Comparison of ENCODE assay signal across 8 cellular contexts in the genomic region with DNA sequence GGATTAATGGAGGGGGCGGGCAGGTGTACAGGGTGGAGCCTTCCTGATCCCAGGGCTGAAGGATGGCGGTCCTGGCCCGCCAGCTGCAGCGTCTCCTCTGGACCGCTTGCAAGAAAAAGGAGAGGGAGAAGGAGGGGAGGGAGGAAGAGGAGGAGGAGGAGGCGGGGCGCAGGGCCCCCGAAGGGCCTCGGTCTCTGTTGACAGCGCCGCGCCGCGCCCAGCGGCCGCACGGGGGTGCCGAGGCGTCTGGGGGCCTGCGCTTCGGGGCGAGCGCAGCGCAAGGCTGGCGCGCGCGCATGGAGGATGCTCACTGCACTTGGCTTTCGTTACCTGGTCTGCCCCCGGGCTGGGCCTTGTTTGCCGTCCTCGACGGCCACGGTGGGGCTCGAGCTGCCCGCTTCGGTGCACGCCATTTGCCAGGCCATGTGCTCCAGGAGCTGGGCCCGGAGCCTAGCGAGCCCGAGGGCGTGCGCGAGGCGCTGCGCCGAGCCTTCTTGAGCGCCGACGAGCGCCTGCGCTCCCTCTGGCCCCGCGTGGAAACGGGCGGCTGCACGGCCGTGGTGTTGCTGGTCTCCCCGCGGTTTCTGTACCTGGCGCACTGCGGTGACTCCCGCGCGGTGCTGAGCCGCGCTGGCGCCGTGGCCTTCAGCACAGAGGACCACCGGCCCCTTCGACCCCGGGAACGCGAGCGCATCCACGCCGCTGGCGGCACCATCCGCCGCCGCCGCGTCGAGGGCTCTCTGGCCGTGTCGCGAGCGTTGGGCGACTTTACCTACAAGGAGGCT. TPM values are rescaled to one million over a fixed set of nuclear protein-coding genes. Genes with fewer than 3 reads are reported as not detected.
DNase-seq lines count a peak whose midpoint lies in the region; ATAC-seq, FAIRE-seq and TF ChIP-seq lines count a peak whose summit lies in the region.

A gene with protein sequence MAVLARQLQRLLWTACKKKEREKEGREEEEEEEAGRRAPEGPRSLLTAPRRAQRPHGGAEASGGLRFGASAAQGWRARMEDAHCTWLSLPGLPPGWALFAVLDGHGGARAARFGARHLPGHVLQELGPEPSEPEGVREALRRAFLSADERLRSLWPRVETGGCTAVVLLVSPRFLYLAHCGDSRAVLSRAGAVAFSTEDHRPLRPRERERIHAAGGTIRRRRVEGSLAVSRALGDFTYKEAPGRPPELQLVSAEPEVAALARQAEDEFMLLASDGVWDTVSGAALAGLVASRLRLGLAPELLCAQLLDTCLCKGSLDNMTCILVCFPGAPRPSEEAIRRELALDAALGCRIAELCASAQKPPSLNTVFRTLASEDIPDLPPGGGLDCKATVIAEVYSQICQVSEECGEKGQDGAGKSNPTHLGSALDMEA (plus strand): TSS at position 33 of the 785 bp plus-strand sequence. CDS start 30 bp downstream, at position 63.

- H3K27ac ChIP-seq in SK-N-SH (ENCODE audit: low read depth in 2 of 2, low read length in 1 of 2), result peak within 1 kb of the TSS; percentile 33 to 77; a peak in 2 of 4 replicates
- H3K27ac ChIP-seq in brain microvascular endothelial cell, result no peak within 1 kb of the TSS
- no peak within 1 kb of the TSS for H3K27ac ChIP-seq in HepG2 (ENCODE audit: extremely low read length, insufficient read depth, low read length)

- H3K79me2 ChIP-seq in SK-N-SH (ENCODE audit: insufficient read depth) (no peaks in the 10 kb centered on the region), HepG2 (ENCODE audit: insufficient read depth, low read length) (no peaks in the 10 kb centered on the region)

- TF ChIP-seq CTCF in SK-N-SH (IDR thresholded peaks at IDR 0.05), result no peak
- TF ChIP-seq CTCF in brain microvascular endothelial cell (IDR thresholded peaks at IDR 0.05; ENCODE audit: low read depth, low read length, missing control alignments), result no peak
- peak; percentile 38; the same call in 1 of the 2 replicates for TF ChIP-seq CTCF in HepG2 (CRISPR knock-in tag; IDR thresholded peaks at IDR 0.05)

- intact Hi-C loops in HepG2 (cut with micrococcal nuclease; ENCODE audit: unreplicated experiment), result loop anchor here (5.0 kb wide), 1 partner anchor 144 kb away; no protein-coding TSS in a partner anchor

- no peak for TF ChIP-seq POLR2A in HepG2 (IDR thresholded peaks at IDR 0.05; ENCODE audit: insufficient read depth in 1 of 2, low read depth in 2 of 2, low read length in 2 of 2)

- no peak for FAIRE-seq in HepG2 (lab: Jason Lieb, UNC)

- DNase-seq in SK-N-SH (no peak), T-helper 1 cell (peak in 3 of 5 donors; percentile 58 to 74 (median 60)), brain microvascular endothelial cell (no peak), HepG2 (ENCODE audit: low spot score) (no peak), OCI-M2 (lab: John Stamatoyannopoulos, UW; ENCODE audit: unreplicated experiment) (no peak), foreskin melanocyte (no peak)
- DNase-seq in stimulated activated naive CD8-positive, alpha-beta T cell treated with anti-CD3 and anti-CD28 coated beads, Interleukin-15, Interleukin-2, amounts not matched to agents 100 U/mL and 50 U/mL, for 24 hours, result peak; percentile 77

- H3K9me2 ChIP-seq in SK-N-SH, result no peaks in the 10 kb centered on the region

- POLR2A ChIA-PET in SK-N-SH (lab: Yijun Ruan, JAX), result interaction anchor here (1.1 kb wide), 1 partner anchor 13 kb away, joined by 3 read pairs; no protein-coding TSS in a partner anchor
- POLR2A ChIA-PET in HepG2 (lab: Yijun Ruan, JAX), result interaction anchor here (1.2 kb wide), 1 partner anchor 31 kb away, joined by 4 read pairs; a partner anchor contains a TSS

- H3K36me3 ChIP-seq in SK-N-SH (replicated peaks in 1 of 2; ENCODE audit: control insufficient read depth in 1 of 2, insufficient read depth in 2 of 2, low read length in 1 of 2) (no peaks in the 10 kb centered on the region), brain microvascular endothelial cell (replicated peaks) (no peaks in the 10 kb centered on the region), HepG2 (replicated peaks in 1 of 2; ENCODE audit: control insufficient read depth in 1 of 2, insufficient read depth in 2 of 2, low read length in 2 of 2) (no peaks in the 10 kb centered on the region)

- TF ChIP-seq EP300 in SK-N-SH (IDR thresholded peaks at IDR 0.05; ENCODE audit: borderline replicate concordance in 1 of 2, low read depth in 1 of 2, low read length in 1 of 2), result no peak
- TF ChIP-seq EP300 in HepG2 (IDR thresholded peaks at IDR 0.05; ENCODE audit: low read depth in 2 of 2, low read length in 2 of 2), result no peak
- no peak for TF ChIP-seq EP300 in HepG2 (CRISPR knock-in tag; IDR thresholded peaks at IDR 0.05; ENCODE audit: borderline replicate concordance)

- no TSS peak for BruUV-seq in HepG2 (replicated peaks; lab: Mats Ljungman, UMichigan)

- H2AFZ ChIP-seq in SK-N-SH (ENCODE audit: low read depth), result peak within 1 kb of the TSS; percentile 95
- peak within 1 kb of the TSS; percentile 6 for H2AFZ ChIP-seq in HepG2 (ENCODE audit: low read length)

- H3K4me3 ChIP-seq in SK-N-SH (ENCODE audit: low read depth in 2 of 2, low read length in 1 of 2) (peak within 1 kb of the TSS; percentile 61 to 79), brain microvascular endothelial cell (ENCODE audit: low read depth, low read length) (peak within 1 kb of the TSS; percentile 43), HepG2 (replicated peaks in 1 of 3; ENCODE audit: insufficient read depth in 1 of 3, low read depth in 2 of 3, low read length in 3 of 3) (peak within 1 kb of the TSS; percentile 60 to 74 (median 64))

- H3K4me2 ChIP-seq in SK-N-SH (peak within 1 kb of the TSS; percentile 84), HepG2 (ENCODE audit: low read depth, low read length) (peak within 1 kb of the TSS; percentile 94)

- H3K9me3 ChIP-seq in SK-N-SH (no peaks in the 10 kb centered on the region), HepG2 (ENCODE audit: low read length) (no peaks in the 10 kb centered on the region)

- in situ Hi-C loops in brain microvascular endothelial cell (cut with HindIII; ENCODE audit: low pct_ligation_motif_present, low sequenced_read_pairs), result no loop called here
- in situ Hi-C loops in HepG2 (cut with HindIII; ENCODE audit: extremely low pct_ligation_motif_present, low pct_unique_long_range_greater_than_20kb), result no loop called here

- TF ChIP-seq RAD21 in SK-N-SH (IDR thresholded peaks at IDR 0.05; ENCODE audit: low read length) (no peak), HepG2 (CRISPR knock-in tag; IDR thresholded peaks at IDR 0.05) (no peak)

- CTCF ChIA-PET in SK-N-SH (lab: Yijun Ruan, JAX), result interaction anchor here (1.0 to 7.8 kb wide), 5 partner anchors 13 to 1230 kb away, joined by 3 to 97 read pairs (median 12); no protein-coding TSS in a partner anchor
- CTCF ChIA-PET in HepG2 (lab: Yijun Ruan, JAX; ENCODE audit: low intra/inter-chr PET ratio, low total read pairs), result no interaction called here

- peaks cover 13% of the 10 kb centered on the region; the same call in 1 of the 2 replicates for H4K20me1 ChIP-seq in SK-N-SH (ENCODE audit: insufficient read depth)
- no peaks in the 10 kb centered on the region for H4K20me1 ChIP-seq in HepG2 (ENCODE audit: insufficient read depth, low read length)

- WGBS in SK-N-SH (ENCODE audit: low lambda C conversion rate), result 81% methylated on average over 25 of the region's 89 CpGs
- whole genome bisulfite sequencing in HepG2 (ENCODE audit: low lambda C conversion rate), result 66% methylated on average over 65 of the region's 89 CpGs

- H3K27me3 ChIP-seq in SK-N-SH (ENCODE audit: insufficient read depth), result no peaks in the 10 kb centered on the region
- no peaks in the 10 kb centered on the region for H3K27me3 ChIP-seq in brain microvascular endothelial cell (replicated peaks)
- no peaks in the 10 kb centered on the region; a peak in 1 of 5 replicates for H3K27me3 ChIP-seq in HepG2 (ENCODE audit: control insufficient read depth in 1 of 2, insufficient read depth in 2 of 2, low read length in 2 of 2)

- H3F3A ChIP-seq in SK-N-SH (replicated peaks; ENCODE audit: insufficient read depth), result peaks cover 5% of the 10 kb centered on the region

- ATAC-seq in SK-N-SH treated with all-trans-retinoic acid at 6 μM for 48 hours (no peak), HepG2 (peak; percentile 54)
- peak; percentile 55 for ATAC-seq in stimulated activated naive CD8-positive, alpha-beta T cell treated with anti-CD3 and anti-CD28 coated beads, Interleukin-15, Interleukin-2, amounts not matched to agents 100 U/mL and 50 U/mL, for 24 hours

- H3K9ac ChIP-seq in SK-N-SH, result peak within 1 kb of the TSS; percentile 65
- peak within 1 kb of the TSS; percentile 54; the same call in 1 of the 2 replicates for H3K9ac ChIP-seq in HepG2 (ENCODE audit: insufficient read depth, low read depth, low read length)

- H3K4me1 ChIP-seq in SK-N-SH (ENCODE audit: control insufficient read depth in 1 of 2, insufficient read depth in 2 of 2, low read depth in 1 of 2, low read length in 1 of 2), result peaks cover 3 to 16% of the 10 kb centered on the region in 2 experiments; a peak in 2 of 4 replicates
- peaks cover 44% of the 10 kb centered on the region for H3K4me1 ChIP-seq in HepG2 (ENCODE audit: insufficient read depth, low read length)

RNA-seq across cellular contexts. Expression of the gene that starts here (rescaled TPM):
- polyA plus RNA-seq in SK-N-SH (2012; rRNA removed) (10.3 and 10.9 TPM in 2 replicates), HepG2 (2011; rRNA removed) (1.3 and 1.8 TPM in 2 replicates)
- 6.8 and 8.2 TPM in 2 replicates for polyA plus RNA-seq in SK-N-SH (2012; cell fraction: cytosol; rRNA removed)
- 19.9 and 24.3 TPM in 2 replicates for polyA plus RNA-seq in SK-N-SH (2012; cell fraction: nucleus; rRNA removed)
- 0.31 and 0.67 TPM in 2 replicates for total RNA-seq in HepG2 (2016; rRNA removed; fragmentation: Illumina TruSeq; extraction: Trizol)
- 0.53 and 0.71 TPM in 2 replicates for total RNA-seq in HepG2 (2016; cell fraction: cytosol; rRNA removed; fragmentation: Illumina TruSeq; extraction: Trizol; ENCODE audit: low read depth)
- total RNA-seq in HepG2 (2016; cell fraction: insoluble cytoplasmic fraction; rRNA removed; fragmentation: Illumina TruSeq; extraction: Trizol), result 0.48 and 0.91 TPM in 2 replicates
- total RNA-seq in HepG2 (2016; cell fraction: membrane; rRNA removed; fragmentation: Illumina TruSeq; extraction: Trizol), result 0.72 and 1.2 TPM in 2 replicates
- not detected in 2 replicates for total RNA-seq in HepG2 (2016; cell fraction: nucleus; rRNA removed; fragmentation: Illumina TruSeq; extraction: Trizol)
- 2.6 TPM in 2 replicates for polyA plus RNA-seq in HepG2 (2011; cell fraction: cytosol; rRNA removed)
- polyA plus RNA-seq in HepG2 (2011; cell fraction: nucleus; rRNA removed), result 1.1 and 2.1 TPM in 2 replicates
- 1.4 and 1.9 TPM in 2 replicates for polyA plus RNA-seq in HepG2 (2012)
- 0.86 and 1.5 TPM in 2 replicates for polyA plus RNA-seq in HepG2 (2016; cell fraction: cytosol; fragmentation: Illumina TruSeq; extraction: Trizol; ENCODE audit: low read depth)
- polyA plus RNA-seq in HepG2 (2016; cell fraction: insoluble cytoplasmic fraction; fragmentation: Illumina TruSeq; extraction: Trizol; ENCODE audit: low read depth), result 0.76 TPM in 1 of 2 replicates, not detected in the other
- 0.77 and 1.1 TPM in 2 replicates for polyA plus RNA-seq in HepG2 (2016; cell fraction: membrane; fragmentation: Illumina TruSeq; extraction: Trizol; ENCODE audit: low read depth)
- polyA plus RNA-seq in HepG2 (2016; cell fraction: nucleus; fragmentation: Illumina TruSeq; extraction: Trizol; ENCODE audit: insufficient read depth, low read depth), result 1.2 TPM in 1 of 2 replicates, not detected in the other
- polyA minus RNA-seq in HepG2 (2011; rRNA and poly(A)+ RNA removed; ENCODE audit: low replicate concordance), result 0.23 TPM in 1 of 2 replicates, not detected in the other
- polyA minus RNA-seq in HepG2 (2011; cell fraction: cytosol; rRNA and poly(A)+ RNA removed), result not detected in 2 replicates
- polyA minus RNA-seq in HepG2 (2011; cell fraction: nucleus; rRNA and poly(A)+ RNA removed), result 0.50 TPM in 1 of 2 replicates, not detected in the other

Comparison
In these comparisons a context has a peak if more than half of its experiments do, and no peak if none do; other contexts are left out.
1. DNase-seq: peak in T-helper 1 cell (3 of 5) and stimulated activated naive CD8-positive, alpha-beta T cell treated with anti-CD3 and anti-CD28 coated beads, Interleukin-15, Interleukin-2, amounts not matched to agents 100 U/mL and 50 U/mL, for 24 hours (single experiment); none in SK-N-SH (single experiment), brain microvascular endothelial cell (single experiment), HepG2 (single experiment), OCI-M2 (single experiment) and foreskin melanocyte (single experiment).
2. H3K27ac ChIP-seq: peak in SK-N-SH (2 of 2); none in brain microvascular endothelial cell (single experiment) and HepG2 (single experiment).
3. Peak in every context shown above with its lines, with median percentiles within 50 percentile points of each other: H3K4me3 ChIP-seq.